15 cellular contexts compared by ENCODE assay signal in the genomic region with DNA sequence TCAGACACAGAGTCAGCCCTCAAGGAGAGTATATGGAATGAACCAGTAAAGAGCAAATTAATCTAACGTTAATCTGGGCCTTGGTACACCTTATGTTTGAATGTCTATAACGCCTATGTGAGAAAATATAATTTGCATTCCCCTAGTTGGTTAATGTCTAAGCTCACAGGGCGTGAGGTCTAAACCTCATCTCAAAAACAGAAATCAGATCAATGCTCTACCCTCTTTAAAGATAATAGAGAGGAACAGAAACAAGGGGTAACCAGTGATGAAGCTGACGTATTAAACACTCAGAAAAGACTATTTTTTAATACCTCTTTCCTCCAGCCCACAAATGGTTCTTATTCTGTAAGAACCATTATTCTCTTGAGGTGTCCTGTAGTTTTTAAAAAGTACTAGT.
DNase-seq lines count a peak whose midpoint lies in the region; ATAC-seq and TF ChIP-seq lines count a peak whose summit lies in the region.
"Had no signal": no experiment of that assay in that cellular context is flagged by ENCODE, and none has a peak within 500 bp of the region (broad histone marks: within the 10 kb centered on the region; RNA-seq: fewer than 3 reads in every experiment).

No MANE protein-coding gene starts in this region.

- no peaks in the 10 kb centered on the region for H3K36me3 ChIP-seq in OCI-LY3 (replicated peaks; ENCODE audit: low read depth, low read length)

- no peaks in the 10 kb centered on the region for H3K9me3 ChIP-seq in OCI-LY3 (ENCODE audit: insufficient read depth, low read length)

- ATAC-seq in GM18870 (IDR thresholded peaks at IDR 0.05; ENCODE audit: unreplicated experiment) (peak; percentile 63), GM19463 (IDR thresholded peaks at IDR 0.05; ENCODE audit: unreplicated experiment) (peak; percentile 42), HG02981 (IDR thresholded peaks at IDR 0.05; ENCODE audit: unreplicated experiment) (peak; percentile 54), GM21423 (IDR thresholded peaks at IDR 0.05; ENCODE audit: unreplicated experiment) (no peak)

- no peak overlapping the region for H2AFZ ChIP-seq in OCI-LY3 (ENCODE audit: low read depth, low read length)

- H3K9ac ChIP-seq in OCI-LY3 (ENCODE audit: low read length) = no peak overlapping the region

- H3K27ac ChIP-seq in OCI-LY3 (ENCODE audit: low read length) = no peak overlapping the region
- H3K27ac ChIP-seq: HL-60 had no signal

- H3K4me1 ChIP-seq in OCI-LY3 (ENCODE audit: low read length) = peaks cover 22% of the 10 kb centered on the region

- no peak for DNase-seq in RKO (ENCODE audit: low spot score)
- DNase-seq in GM19240 (ENCODE audit: insufficient read length, low spot score) = no peak
- DNase-seq in activated CD8-positive, alpha-beta memory T cell treated with anti-CD3 and anti-CD28 coated beads, Interleukin-2, amount 50 U/mL, for 48 hours = no peak
- DNase-seq: C1 segment of cervical spinal cord; Calu3; CD4-positive, alpha-beta T cell; DMS 273 treated with DMSO at 0.1 percent for 48 hours; HCEC 1CT; HFFc6 had no signal

- H4K20me1 ChIP-seq in OCI-LY3 (ENCODE audit: insufficient read depth, low read length) = no peaks in the 10 kb centered on the region

- H3K27me3 ChIP-seq in OCI-LY3 (ENCODE audit: low read depth, low read length) = no peaks in the 10 kb centered on the region

- no peaks in the 10 kb centered on the region for H3K79me2 ChIP-seq in OCI-LY3 (ENCODE audit: low read length)

- H3K4me2 ChIP-seq in OCI-LY3 (ENCODE audit: low read length) = peak overlapping the region; percentile 36

- no peak for TF ChIP-seq CTCF in OCI-LY3 (IDR thresholded peaks at IDR 0.05; ENCODE audit: low read depth, low read length)

- no peak overlapping the region for H3K4me3 ChIP-seq in OCI-LY3 (ENCODE audit: low read length)
